In genomic region chr4:73414936-73415271, GRCh38 we compare ENCODE assay signal across 23 cellular contexts. TPM values are rescaled to one million over a fixed set of nuclear protein-coding genes. Genes with fewer than 3 reads are reported as not detected.
A peak's percentile ranks its signal among the peaks of the same experiment; 100 is the strongest.
DNase-seq lines count a peak whose midpoint lies in the region; ATAC-seq and TF ChIP-seq lines count a peak whose summit lies in the region.
"Had no signal": no experiment of that assay in that cellular context is flagged by ENCODE, and none has a peak within 500 bp of the region (broad histone marks: within the 10 kb centered on the region; RNA-seq: fewer than 3 reads in every experiment).

No MANE protein-coding gene starts in this region.

- H3K9me3 ChIP-seq in adipocyte (ENCODE audit: control insufficient read depth, low read length) (no peaks in the 10 kb centered on the region), right lobe of liver (no peaks in the 10 kb centered on the region)
- H3K9me3 ChIP-seq in naive thymus-derived CD4-positive, alpha-beta T cell (ENCODE audit: control insufficient read depth in 2 of 3, low read length in 3 of 3) = no peaks in the 10 kb centered on the region
- H3K9me3 ChIP-seq: A549 had no signal

- no peaks in the 10 kb centered on the region for H3K27me3 ChIP-seq in adipocyte (replicated peaks; ENCODE audit: control insufficient read depth, insufficient read depth, low read length)
- H3K27me3 ChIP-seq in right lobe of liver = no peaks in the 10 kb centered on the region
- no peaks in the 10 kb centered on the region for H3K27me3 ChIP-seq in naive thymus-derived CD4-positive, alpha-beta T cell (ENCODE audit: control insufficient read depth in 2 of 2, insufficient read depth in 2 of 2, low read length in 2 of 2)

- H3K27me3 Mint-ChIP-seq in naive thymus-derived CD4-positive, alpha-beta T cell = peaks cover 0 to 5% (median 0%) of the 10 kb centered on the region in 5 donors

- no peaks in the 10 kb centered on the region for H3K9me3 Mint-ChIP-seq in naive thymus-derived CD4-positive, alpha-beta T cell
- H3K9me3 Mint-ChIP-seq: CD4-positive, alpha-beta memory T cell had no signal

- H3K4me1 ChIP-seq in adipocyte (ENCODE audit: control insufficient read depth, insufficient read depth, low read length) (peaks cover 6% of the 10 kb centered on the region), right lobe of liver (peaks cover 0 to 11% (median 0%) of the 10 kb centered on the region in 4 donors)
- no peaks in the 10 kb centered on the region for H3K4me1 ChIP-seq in naive thymus-derived CD4-positive, alpha-beta T cell (ENCODE audit: control insufficient read depth in 2 of 2, insufficient read depth in 2 of 2, low read length in 2 of 2)
- H3K4me1 ChIP-seq: A549 had no signal

- no peak overlapping the region for H3K4me3 Mint-ChIP-seq in naive thymus-derived CD4-positive, alpha-beta T cell
- H3K4me3 Mint-ChIP-seq: CD4-positive, alpha-beta memory T cell had no signal

- H3K27ac Mint-ChIP-seq in naive thymus-derived CD4-positive, alpha-beta T cell = no peak overlapping the region
- H3K27ac Mint-ChIP-seq: CD4-positive, alpha-beta memory T cell had no signal

- CTCF ChIA-PET in naive thymus-derived CD4-positive, alpha-beta T cell (lab: Charles Lee) = no interaction called here

- peak; percentile 0 for DNase-seq in NCI-H1105 treated with DMSO at 0.1 percent for 48 hours (lab: John Stamatoyannopoulos, UW)
- DNase-seq in NCI-H1105 (lab: John Stamatoyannopoulos, UW) = no peak
- DNase-seq in adipocyte (ENCODE audit: low read depth) = peak; percentile 2
- DNase-seq in fibroblast of gingiva (ENCODE audit: low read depth) = peak; percentile 24
- no peak for DNase-seq in right lobe of liver
- no peak for DNase-seq in naive thymus-derived CD4-positive, alpha-beta T cell
- DNase-seq: 8988T; ACHN; C1 segment of cervical spinal cord; Calu3; CD4-positive, alpha-beta memory T cell; COR-L47; DMS53; GF-D8; GM23248; H7; HCEC 1CT had no signal

- H3K4me1 Mint-ChIP-seq in naive thymus-derived CD4-positive, alpha-beta T cell = no peaks in the 10 kb centered on the region
- H3K4me1 Mint-ChIP-seq: CD4-positive, alpha-beta memory T cell had no signal

- no peak overlapping the region for H3K4me3 ChIP-seq in adipocyte (ENCODE audit: low read length)
- no peak overlapping the region for H3K4me3 ChIP-seq in right lobe of liver
- H3K4me3 ChIP-seq in naive thymus-derived CD4-positive, alpha-beta T cell (ENCODE audit: low read length) = no peak overlapping the region
- H3K4me3 ChIP-seq: A549, GM23248 had no signal

- peak overlapping the region in 2 of 3 donors; percentile 12 to 27 for H3K27ac ChIP-seq in right lobe of liver
- H3K27ac ChIP-seq in naive thymus-derived CD4-positive, alpha-beta T cell (ENCODE audit: low read depth, low read length) = no peak overlapping the region
- H3K27ac ChIP-seq: A549, GM23248 had no signal

- POLR2A ChIA-PET in naive thymus-derived CD4-positive, alpha-beta T cell (lab: Charles Lee) = no interaction called here

- 29% methylated on average over 2 of the region's 2 CpGs for WGBS in right lobe of liver (ENCODE audit: insufficient coverage, low coverage, low lambda C conversion rate, missing lambda C conversion rate)

- TF ChIP-seq CTCF in right lobe of liver (IDR thresholded peaks at IDR 0.05) = no peak

- H3K36me3 ChIP-seq in adipocyte (ENCODE audit: control insufficient read depth, insufficient read depth, low read length, severe bottlenecking) = no peaks in the 10 kb centered on the region
- peaks cover 0 to 100% (median 52%) of the 10 kb centered on the region in 4 donors for H3K36me3 ChIP-seq in right lobe of liver
- H3K36me3 ChIP-seq in naive thymus-derived CD4-positive, alpha-beta T cell (ENCODE audit: control insufficient read depth in 2 of 3, insufficient read depth in 3 of 3, low read length in 3 of 3) = no peaks in the 10 kb centered on the region

- ATAC-seq in right lobe of liver (no peak), GM21619 (IDR thresholded peaks at IDR 0.05; ENCODE audit: unreplicated experiment) (no peak), GM19455 (IDR thresholded peaks at IDR 0.05; ENCODE audit: unreplicated experiment) (no peak)
- ATAC-seq in naive thymus-derived CD4-positive, alpha-beta T cell = no peak
- ATAC-seq: A549 had no signal

- intact Hi-C loops in right lobe of liver (cut with DNase I) = no loop called here
- intact Hi-C loops in naive thymus-derived CD4-positive, alpha-beta T cell (cut with micrococcal nuclease) = no loop called here

- TF ChIP-seq POLR2A in right lobe of liver (IDR thresholded peaks at IDR 0.05) = peak; percentile 18

- no peak overlapping the region for H3K9ac ChIP-seq in adipocyte (ENCODE audit: low read length)
- H3K9ac ChIP-seq: GM23248 had no signal

- H3K36me3 Mint-ChIP-seq in naive thymus-derived CD4-positive, alpha-beta T cell = no peaks in the 10 kb centered on the region
- H3K36me3 Mint-ChIP-seq: CD4-positive, alpha-beta memory T cell had no signal

RNA-seq across cellular contexts. Expression of gene ALB, which starts 10.8 kb away (rescaled TPM):
- total RNA-seq in right lobe of liver = over 10,000 TPM; 46,361 to 117,834 (median 75,397) TPM
- under 1 TPM in 2 of 5 experiments, not detected in 3; 0.45 to 0.96 TPM for total RNA-seq in naive thymus-derived CD4-positive, alpha-beta T cell
- polyA plus RNA-seq in naive thymus-derived CD4-positive, alpha-beta T cell = not detected
- total RNA-seq: Calu3; CD4-positive, alpha-beta memory T cell; G401; GM23248; H1 had no signal
- polyA plus RNA-seq: BJ; CD4-positive, alpha-beta memory T cell; GM23248 had no signal

RNA-seq across cellular contexts. Expression of gene AFP, which starts 21.1 kb away (rescaled TPM):
- total RNA-seq in right lobe of liver = 1 to 10 TPM in 4 of 6 experiments, under 1 TPM in 1, not detected in 1; 0.78 to 3.8 (median 3.4) TPM
- not detected for total RNA-seq in naive thymus-derived CD4-positive, alpha-beta T cell
- polyA plus RNA-seq in naive thymus-derived CD4-positive, alpha-beta T cell = not detected
- total RNA-seq: Calu3; CD4-positive, alpha-beta memory T cell; G401; GM23248 had no signal
- polyA plus RNA-seq: CD4-positive, alpha-beta memory T cell had no signal

Comparison
In these comparisons a context has a peak if more than half of its experiments do, and no peak if none do; other contexts are left out.
1. DNase-seq: peak in NCI-H1105 treated with DMSO at 0.1 percent for 48 hours (single experiment), adipocyte (single experiment) and fibroblast of gingiva (single experiment); none in NCI-H1105 (single experiment), right lobe of liver (0 of 3) and naive thymus-derived CD4-positive, alpha-beta T cell (0 of 9).
2. RNA of gene ALB, which starts 10.8 kb away (total RNA-seq): 46,361 to 117,834 TPM in right lobe of liver; 0.45 to 0.96 TPM in naive thymus-derived CD4-positive, alpha-beta T cell; every median in the first group is over 1,000 times any median in the second.